8 cellular contexts compared by ENCODE assay signal in genomic region chr1:9942939-9943807, GRCh38. TPM values are rescaled to one million over a fixed set of nuclear protein-coding genes. Genes with fewer than 3 reads are reported as not detected.
DNase-seq lines count a peak whose midpoint lies in the region.

Gene LZIC (minus strand): TSS chr1:9943391. CDS start chr1:9936619, 6,772 bp downstream.
Gene NMNAT1 (plus strand): TSS chr1:9943475. CDS start chr1:9972074, 28,599 bp downstream.

- peak within 1 kb of the TSS; percentile 83 for H3K4me3 ChIP-seq in HAP-1
- H3K4me3 ChIP-seq in MG63: peak within 1 kb of the TSS; percentile 96
- peak within 1 kb of the TSS; percentile 98 for H3K4me3 ChIP-seq in neuron (ENCODE audit: low read length)
- H3K4me3 ChIP-seq in stomach smooth muscle (ENCODE audit: low read length in 2 of 2): peak within 1 kb of the TSS; percentile 67 to 93

- H3K9me3 ChIP-seq in HAP-1: no peaks in the 10 kb centered on the region
- H3K9me3 ChIP-seq in MG63: no peaks in the 10 kb centered on the region
- H3K9me3 ChIP-seq in neuron (ENCODE audit: low read length): no peaks in the 10 kb centered on the region
- H3K9me3 ChIP-seq in stomach smooth muscle (ENCODE audit: control insufficient read depth in 2 of 2, low read length in 2 of 2): no peaks in the 10 kb centered on the region

- H3K9ac ChIP-seq in stomach smooth muscle (ENCODE audit: low read length in 2 of 2): peak within 1 kb of the TSS; percentile 84 to 99

- peak within 1 kb of the TSS; percentile 93 for H2AFZ ChIP-seq in neuron (ENCODE audit: low read depth, low read length)

- H3K36me3 ChIP-seq in HAP-1 (replicated peaks) (no peaks in the 10 kb centered on the region), MG63 (peaks cover 14% of the 10 kb centered on the region), neuron (ENCODE audit: insufficient read depth, low read length) (peaks cover 10% of the 10 kb centered on the region), stomach smooth muscle (ENCODE audit: control insufficient read depth in 2 of 2, insufficient read depth in 2 of 2, low read length in 2 of 2) (peaks cover 6 to 7% of the 10 kb centered on the region in 2 donors)

- no peaks in the 10 kb centered on the region for H3K4me1 ChIP-seq in HAP-1
- peaks cover 2% of the 10 kb centered on the region for H3K4me1 ChIP-seq in neuron (ENCODE audit: insufficient read depth, low read length)
- H3K4me1 ChIP-seq in stomach smooth muscle (ENCODE audit: control insufficient read depth, insufficient read depth, low read length): peaks cover 19% of the 10 kb centered on the region

- in situ Hi-C loops in G401 (cut with HindIII; ENCODE audit: low sequenced_read_pairs): no loop called here
- in situ Hi-C loops in HAP-1 (cut with MboI; ENCODE audit: low sequenced_read_pairs): loop anchor here (10.0 kb wide), 2 partner anchors 58 to 482 kb away; no protein-coding TSS in a partner anchor

- H3K27me3 ChIP-seq in HAP-1 (ENCODE audit: low read depth): no peaks in the 10 kb centered on the region
- H3K27me3 ChIP-seq in MG63: no peaks in the 10 kb centered on the region
- no peaks in the 10 kb centered on the region for H3K27me3 ChIP-seq in neuron (ENCODE audit: insufficient read depth, low read length)
- H3K27me3 ChIP-seq in stomach smooth muscle (ENCODE audit: control insufficient read depth in 1 of 2, insufficient read depth in 2 of 2, low read length in 2 of 2): no peaks in the 10 kb centered on the region

- peak; percentile 91 for DNase-seq in G401 (ENCODE audit: low spot score)
- peak; percentile 83 to 94 for DNase-seq in HAP-1 (ENCODE audit: low spot score in 2 of 2)
- peak; percentile 92 for DNase-seq in MG63
- peak; percentile 86 for DNase-seq in SIG-M5 treated with dmso at 0.1 percent for 504 hours (lab: John Stamatoyannopoulos, UW; ENCODE audit: unreplicated experiment)
- peak; percentile 85 for DNase-seq in activated gamma-delta T cell treated with anti-CD3 and anti-CD28 coated beads, Interleukin-2, amount 50 U/mL, for 16 hours (ENCODE audit: low read depth)
- DNase-seq in foreskin melanocyte: peak; percentile 90

- H3K27ac ChIP-seq in stomach smooth muscle (ENCODE audit: low read length): peak within 1 kb of the TSS; percentile 92

RNA-seq across cellular contexts. Expression of gene LZIC, which starts in this region (rescaled TPM):
- 33.3 and 45.7 TPM in 2 replicates for total RNA-seq in G401 (2014; rRNA removed; shearing (Covaris generic))
- total RNA-seq in MG63 (2014; rRNA removed; shearing (Covaris generic); ENCODE audit: low replicate concordance): 40.3 and 47.6 TPM in 2 replicates

RNA-seq across cellular contexts. Expression of gene NMNAT1, which starts in this region (rescaled TPM):
- total RNA-seq in G401 (2014; rRNA removed; shearing (Covaris generic)): 19.0 and 20.2 TPM in 2 replicates
- total RNA-seq in MG63 (2014; rRNA removed; shearing (Covaris generic); ENCODE audit: low replicate concordance): 6.5 and 10.1 TPM in 2 replicates

Comparison
In these comparisons a context has a peak if more than half of its experiments do, and no peak if none do; other contexts are left out.
1. Peak in every context shown above with its lines: DNase-seq, H3K4me3 ChIP-seq and H3K27ac ChIP-seq.